In genomic region chr10:131645756-131646155, GRCh38 we compare ENCODE assay signal across 1 cellular context.
TF ChIP-seq lines count a peak whose summit lies in the region.

No MANE protein-coding gene starts in this region.

TF ChIP-seq in H1, 55 proteins besides CTCF, POLR2A, EP300 and RAD21 (continued from another document):
- TF ChIP-seq CEBPB (IDR thresholded peaks at IDR 0.05; ENCODE audit: low read depth, low read length) (no peak), CHD1 (IDR thresholded peaks at IDR 0.05; ENCODE audit: low read depth, low read length) (no peak), ATF3 (IDR thresholded peaks at IDR 0.05; ENCODE audit: insufficient read depth, low read depth, low read length) (no peak), NANOG (IDR thresholded peaks at IDR 0.05; ENCODE audit: insufficient read depth, low read depth, low read length, poor library complexity, severe bottlenecking) (no peak), TAF7 (optimal IDR thresholded peaks at IDR 0.05; ENCODE audit: borderline replicate concordance, low read depth, low read length) (no peak), SUZ12 (IDR thresholded peaks at IDR 0.05; ENCODE audit: low read length) (no peak), BACH1 (IDR thresholded peaks at IDR 0.05; ENCODE audit: low read length) (no peak), SRF (IDR thresholded peaks at IDR 0.05; ENCODE audit: low read depth, low read length) (no peak), TAF1 (IDR thresholded peaks at IDR 0.05; ENCODE audit: low read depth, low read length) (no peak), CBX5 (IDR thresholded peaks at IDR 0.05; ENCODE audit: low read depth, low read length) (no peak)
